1 cellular context compared by ENCODE assay signal in the genomic region with DNA sequence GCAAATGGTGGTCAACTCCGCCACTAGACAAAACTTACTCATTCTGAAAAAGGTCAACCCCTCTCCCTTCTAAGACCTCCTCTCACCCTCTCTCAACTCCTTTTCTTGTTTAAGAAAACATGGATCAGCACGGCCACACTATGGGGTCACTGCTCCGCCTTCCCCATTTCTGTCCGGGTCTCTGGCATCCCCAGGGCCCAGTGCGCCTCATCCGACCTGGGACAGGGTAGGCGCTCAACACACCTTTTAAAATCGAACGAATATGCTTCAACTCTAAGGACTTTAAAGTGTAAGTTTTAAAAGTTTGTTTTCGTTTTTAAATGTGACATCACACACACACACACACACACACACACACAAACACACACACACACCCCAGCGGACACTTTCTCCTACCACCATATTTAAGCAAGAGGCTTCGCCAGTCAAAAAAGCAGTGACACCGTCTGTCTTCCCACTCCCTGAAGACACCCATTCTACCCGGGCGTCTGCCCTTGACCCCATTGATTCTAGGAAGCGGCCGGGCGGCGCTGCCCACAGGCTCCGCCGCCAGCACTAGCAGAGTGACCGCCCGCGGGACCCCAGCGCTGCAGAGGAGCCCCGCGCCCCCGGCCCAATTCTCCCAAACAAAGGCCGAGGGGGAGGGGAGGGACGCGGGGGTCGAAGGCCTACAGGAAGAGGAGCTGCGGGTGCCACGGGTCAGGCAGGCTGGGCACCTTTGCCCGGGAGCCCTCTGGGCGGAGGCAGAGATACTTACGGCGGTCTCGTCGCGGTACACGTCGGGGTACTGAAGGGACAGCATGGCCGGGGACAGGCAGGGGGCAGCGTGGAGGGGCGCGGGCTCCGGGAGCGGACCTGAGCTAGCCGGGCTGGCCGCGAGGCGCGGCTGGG.
TF ChIP-seq lines count a peak whose summit lies in the region.

No MANE protein-coding gene starts in this region.

TF ChIP-seq in K562, 482 proteins besides CTCF, POLR2A, EP300 and RAD21 (continues in another document):
- peak; percentile 78; the same call in 1 of the 2 replicates for TF ChIP-seq PHF8 (IDR thresholded peaks at IDR 0.05; ENCODE audit: borderline replicate concordance, low read length)
- peak; percentile 74; the same call in 1 of the 2 replicates for TF ChIP-seq KAT7 (CRISPR knock-in tag; IDR thresholded peaks at IDR 0.05; ENCODE audit: borderline replicate concordance)
- TF ChIP-seq GTF2E2 (tag; IDR thresholded peaks at IDR 0.05): peak; percentile 83; the same call in 1 of the 2 replicates
- no peak for TF ChIP-seq KAT8 (IDR thresholded peaks at IDR 0.05; ENCODE audit: low read depth)
- peak; percentile 55; the same call in 1 of the 2 replicates for TF ChIP-seq TFAP4 (CRISPR knock-in tag; IDR thresholded peaks at IDR 0.05; ENCODE audit: borderline replicate concordance)
- TF ChIP-seq, protein P1, sequence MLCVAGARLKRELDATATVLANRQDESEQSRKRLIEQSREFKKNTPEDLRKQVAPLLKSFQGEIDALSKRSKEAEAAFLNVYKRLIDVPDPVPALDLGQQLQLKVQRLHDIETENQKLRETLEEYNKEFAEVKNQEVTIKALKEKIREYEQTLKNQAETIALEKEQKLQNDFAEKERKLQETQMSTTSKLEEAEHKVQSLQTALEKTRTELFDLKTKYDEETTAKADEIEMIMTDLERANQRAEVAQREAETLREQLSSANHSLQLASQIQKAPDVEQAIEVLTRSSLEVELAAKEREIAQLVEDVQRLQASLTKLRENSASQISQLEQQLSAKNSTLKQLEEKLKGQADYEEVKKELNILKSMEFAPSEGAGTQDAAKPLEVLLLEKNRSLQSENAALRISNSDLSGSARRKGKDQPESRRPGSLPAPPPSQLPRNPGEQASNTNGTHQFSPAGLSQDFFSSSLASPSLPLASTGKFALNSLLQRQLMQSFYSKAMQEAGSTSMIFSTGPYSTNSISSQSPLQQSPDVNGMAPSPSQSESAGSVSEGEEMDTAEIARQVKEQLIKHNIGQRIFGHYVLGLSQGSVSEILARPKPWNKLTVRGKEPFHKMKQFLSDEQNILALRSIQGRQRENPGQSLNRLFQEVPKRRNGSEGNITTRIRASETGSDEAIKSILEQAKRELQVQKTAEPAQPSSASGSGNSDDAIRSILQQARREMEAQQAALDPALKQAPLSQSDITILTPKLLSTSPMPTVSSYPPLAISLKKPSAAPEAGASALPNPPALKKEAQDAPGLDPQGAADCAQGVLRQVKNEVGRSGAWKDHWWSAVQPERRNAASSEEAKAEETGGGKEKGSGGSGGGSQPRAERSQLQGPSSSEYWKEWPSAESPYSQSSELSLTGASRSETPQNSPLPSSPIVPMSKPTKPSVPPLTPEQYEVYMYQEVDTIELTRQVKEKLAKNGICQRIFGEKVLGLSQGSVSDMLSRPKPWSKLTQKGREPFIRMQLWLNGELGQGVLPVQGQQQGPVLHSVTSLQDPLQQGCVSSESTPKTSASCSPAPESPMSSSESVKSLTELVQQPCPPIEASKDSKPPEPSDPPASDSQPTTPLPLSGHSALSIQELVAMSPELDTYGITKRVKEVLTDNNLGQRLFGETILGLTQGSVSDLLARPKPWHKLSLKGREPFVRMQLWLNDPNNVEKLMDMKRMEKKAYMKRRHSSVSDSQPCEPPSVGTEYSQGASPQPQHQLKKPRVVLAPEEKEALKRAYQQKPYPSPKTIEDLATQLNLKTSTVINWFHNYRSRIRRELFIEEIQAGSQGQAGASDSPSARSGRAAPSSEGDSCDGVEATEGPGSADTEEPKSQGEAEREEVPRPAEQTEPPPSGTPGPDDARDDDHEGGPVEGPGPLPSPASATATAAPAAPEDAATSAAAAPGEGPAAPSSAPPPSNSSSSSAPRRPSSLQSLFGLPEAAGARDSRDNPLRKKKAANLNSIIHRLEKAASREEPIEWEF (CRISPR knock-in tag; IDR thresholded peaks at IDR 0.05): no peak
- no peak for TF ChIP-seq RBM34 (IDR thresholded peaks at IDR 0.05; ENCODE audit: borderline replicate concordance, insufficient read depth, low read length)
- peak; percentile 35; the same call in 1 of the 2 replicates for TF ChIP-seq SMARCA4 (IDR thresholded peaks at IDR 0.05)
- TF ChIP-seq ZNF445 (CRISPR knock-in tag; IDR thresholded peaks at IDR 0.05; ENCODE audit: low read depth): no peak
- no peak for TF ChIP-seq AFF1 (IDR thresholded peaks at IDR 0.05; ENCODE audit: low read depth in 1 of 2, partially characterized antibody in 2 of 2)
- no peak for TF ChIP-seq TAF1 (IDR thresholded peaks at IDR 0.05; ENCODE audit: control insufficient read depth, extremely low read depth, insufficient read depth, low read length, severe bottlenecking)
- TF ChIP-seq, protein P2, sequence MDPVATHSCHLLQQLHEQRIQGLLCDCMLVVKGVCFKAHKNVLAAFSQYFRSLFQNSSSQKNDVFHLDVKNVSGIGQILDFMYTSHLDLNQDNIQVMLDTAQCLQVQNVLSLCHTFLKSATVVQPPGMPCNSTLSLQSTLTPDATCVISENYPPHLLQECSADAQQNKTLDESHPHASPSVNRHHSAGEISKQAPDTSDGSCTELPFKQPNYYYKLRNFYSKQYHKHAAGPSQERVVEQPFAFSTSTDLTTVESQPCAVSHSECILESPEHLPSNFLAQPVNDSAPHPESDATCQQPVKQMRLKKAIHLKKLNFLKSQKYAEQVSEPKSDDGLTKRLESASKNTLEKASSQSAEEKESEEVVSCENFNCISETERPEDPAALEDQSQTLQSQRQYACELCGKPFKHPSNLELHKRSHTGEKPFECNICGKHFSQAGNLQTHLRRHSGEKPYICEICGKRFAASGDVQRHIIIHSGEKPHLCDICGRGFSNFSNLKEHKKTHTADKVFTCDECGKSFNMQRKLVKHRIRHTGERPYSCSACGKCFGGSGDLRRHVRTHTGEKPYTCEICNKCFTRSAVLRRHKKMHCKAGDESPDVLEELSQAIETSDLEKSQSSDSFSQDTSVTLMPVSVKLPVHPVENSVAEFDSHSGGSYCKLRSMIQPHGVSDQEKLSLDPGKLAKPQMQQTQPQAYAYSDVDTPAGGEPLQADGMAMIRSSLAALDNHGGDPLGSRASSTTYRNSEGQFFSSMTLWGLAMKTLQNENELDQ (CRISPR knock-in tag; IDR thresholded peaks at IDR 0.05; ENCODE audit: borderline replicate concordance): no peak
- no peak for TF ChIP-seq MXD1 (CRISPR knock-in tag; IDR thresholded peaks at IDR 0.05; ENCODE audit: borderline replicate concordance, poor library complexity, severe bottlenecking)
- no peak for TF ChIP-seq SMC3 (conservative IDR thresholded peaks at IDR 0.05; ENCODE audit: insufficient read depth, low read depth, low read length)
- TF ChIP-seq HMG20B (CRISPR knock-in tag; IDR thresholded peaks at IDR 0.05): no peak
- no peak for TF ChIP-seq SAFB2 (IDR thresholded peaks at IDR 0.05; ENCODE audit: borderline replicate concordance, low read depth, low read length, severe bottlenecking)
- TF ChIP-seq CCNT2 (IDR thresholded peaks at IDR 0.05; ENCODE audit: borderline replicate concordance, extremely low read depth, insufficient read length, low read depth, low read length): no peak
- no peak for TF ChIP-seq ZNF217 (CRISPR knock-in tag; IDR thresholded peaks at IDR 0.05)
- TF ChIP-seq ZZZ3 (IDR thresholded peaks at IDR 0.05): no peak
- TF ChIP-seq PML (IDR thresholded peaks at IDR 0.05; ENCODE audit: low read length): no peak
- TF ChIP-seq, protein P3, sequence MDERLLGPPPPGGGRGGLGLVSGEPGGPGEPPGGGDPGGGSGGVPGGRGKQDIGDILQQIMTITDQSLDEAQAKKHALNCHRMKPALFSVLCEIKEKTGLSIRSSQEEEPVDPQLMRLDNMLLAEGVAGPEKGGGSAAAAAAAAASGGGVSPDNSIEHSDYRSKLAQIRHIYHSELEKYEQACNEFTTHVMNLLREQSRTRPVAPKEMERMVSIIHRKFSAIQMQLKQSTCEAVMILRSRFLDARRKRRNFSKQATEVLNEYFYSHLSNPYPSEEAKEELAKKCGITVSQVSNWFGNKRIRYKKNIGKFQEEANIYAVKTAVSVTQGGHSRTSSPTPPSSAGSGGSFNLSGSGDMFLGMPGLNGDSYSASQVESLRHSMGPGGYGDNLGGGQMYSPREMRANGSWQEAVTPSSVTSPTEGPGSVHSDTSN (CRISPR knock-in tag; IDR thresholded peaks at IDR 0.05; ENCODE audit: low read depth): no peak
- TF ChIP-seq, protein P3 (tag; conservative IDR thresholded peaks at IDR 0.05; ENCODE audit: low read depth): no peak
- no peak for TF ChIP-seq ZNF639 (CRISPR knock-in tag; conservative IDR thresholded peaks at IDR 0.05 in 1 of 2, IDR thresholded peaks at IDR 0.05 in 1 of 2)
- no peak for TF ChIP-seq BRCA1 (IDR thresholded peaks at IDR 0.05)
- no peak for TF ChIP-seq BRCA1 (CRISPR knock-in tag; IDR thresholded peaks at IDR 0.05)
- TF ChIP-seq HNRNPL (IDR thresholded peaks at IDR 0.05; ENCODE audit: low read depth, low read length): peak; percentile 67; the same call in 1 of the 2 replicates
- TF ChIP-seq NFXL1 (CRISPR knock-in tag; IDR thresholded peaks at IDR 0.05): no peak
- peak; percentile 69 for TF ChIP-seq ZFX (CRISPR knock-in tag; IDR thresholded peaks at IDR 0.05)
- peak; percentile 40 for TF ChIP-seq PCBP1 (IDR thresholded peaks at IDR 0.05; ENCODE audit: low read depth, low read length, poor library complexity, severe bottlenecking)
- no peak for TF ChIP-seq PHF20 (IDR thresholded peaks at IDR 0.05; ENCODE audit: partially characterized antibody)
- TF ChIP-seq ZC3H8 (IDR thresholded peaks at IDR 0.05): 0 out of 2 replicates have a peak, but pooled peaks have one; percentile 81
- TF ChIP-seq ETS2 (tag; IDR thresholded peaks at IDR 0.05; ENCODE audit: borderline replicate concordance, poor library complexity, severe bottlenecking): no peak
- no peak for TF ChIP-seq CBFB (CRISPR knock-in tag; IDR thresholded peaks at IDR 0.05)
- TF ChIP-seq, protein P4, sequence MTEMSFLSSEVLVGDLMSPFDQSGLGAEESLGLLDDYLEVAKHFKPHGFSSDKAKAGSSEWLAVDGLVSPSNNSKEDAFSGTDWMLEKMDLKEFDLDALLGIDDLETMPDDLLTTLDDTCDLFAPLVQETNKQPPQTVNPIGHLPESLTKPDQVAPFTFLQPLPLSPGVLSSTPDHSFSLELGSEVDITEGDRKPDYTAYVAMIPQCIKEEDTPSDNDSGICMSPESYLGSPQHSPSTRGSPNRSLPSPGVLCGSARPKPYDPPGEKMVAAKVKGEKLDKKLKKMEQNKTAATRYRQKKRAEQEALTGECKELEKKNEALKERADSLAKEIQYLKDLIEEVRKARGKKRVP (CRISPR knock-in tag; IDR thresholded peaks at IDR 0.05): no peak; the same call in 1 of the 2 replicates
- TF ChIP-seq NFE2L1 (tag; IDR thresholded peaks at IDR 0.05; ENCODE audit: borderline replicate concordance, low read depth): no peak
- TF ChIP-seq EHMT2 (IDR thresholded peaks at IDR 0.05): 0 out of 2 replicates have a peak, but pooled peaks have one; percentile 48
- TF ChIP-seq ZNF12 (CRISPR knock-in tag; IDR thresholded peaks at IDR 0.05): no peak
- TF ChIP-seq ZFP36 (IDR thresholded peaks at IDR 0.05; ENCODE audit: low read depth, low read length, partially characterized antibody): no peak
